7 cellular contexts compared by ENCODE assay signal in the genomic region with DNA sequence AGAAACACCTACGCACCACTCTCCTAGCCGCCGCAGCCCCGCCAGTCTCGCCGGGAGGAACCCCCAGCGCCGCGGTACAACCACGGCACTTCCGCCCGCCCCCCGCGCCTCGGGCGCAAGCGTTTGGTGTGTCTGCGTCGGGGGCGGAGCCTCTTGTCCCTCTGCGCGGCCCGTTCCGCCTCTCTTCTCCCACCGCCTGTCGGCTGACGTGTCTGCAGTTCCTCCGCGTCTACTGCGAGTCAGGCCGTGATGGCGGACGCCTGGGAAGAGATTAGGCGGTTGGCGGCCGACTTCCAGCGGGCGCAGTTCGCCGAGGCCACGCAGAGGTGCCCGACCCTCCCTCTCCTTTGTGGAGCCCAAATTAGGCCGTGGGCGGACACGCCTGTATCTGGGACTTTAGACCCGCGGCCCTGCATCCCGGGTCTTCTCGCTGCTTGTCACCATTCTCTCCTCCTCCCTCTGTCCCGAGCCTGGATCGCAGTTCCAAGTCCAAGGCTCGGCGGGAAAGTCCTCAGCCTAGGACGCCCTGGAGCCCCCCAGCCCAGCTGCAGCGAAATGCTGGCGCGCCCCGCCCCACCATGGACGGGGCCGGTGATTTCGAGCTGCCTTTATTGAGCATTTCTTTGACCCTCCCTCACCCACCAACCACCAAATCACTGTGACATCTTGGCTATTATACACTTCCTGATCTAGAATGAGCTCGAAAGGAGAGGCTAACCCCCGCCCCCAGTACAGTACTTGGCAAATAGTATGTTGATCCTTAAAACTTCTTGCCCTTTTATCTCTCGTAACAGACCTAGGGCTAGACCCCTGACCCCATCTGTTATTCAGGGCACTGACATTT.
A peak's percentile ranks its signal among the peaks of the same experiment; 100 is the strongest.
DNase-seq lines count a peak whose midpoint lies in the region; ATAC-seq and TF ChIP-seq lines count a peak whose summit lies in the region.

A gene (plus strand): TSS at position 182 of the 844 bp plus-strand sequence. CDS start 68 bp downstream, at position 250.

- DNase-seq in NCI-H2081 (lab: John Stamatoyannopoulos, UW) (peak; percentile 88 to 93), T1000 (lab: John Stamatoyannopoulos, UW) (peak; percentile 84), astrocyte of the spinal cord (ENCODE audit: low read depth, low spot score) (peak; percentile 94), hypothalamus (lab: John Stamatoyannopoulos, UW) (peak; percentile 61 to 97 (median 90)), retinal pigment epithelial cell (ENCODE audit: low read depth) (peak; percentile 69)

- TF ChIP-seq CTCF in astrocyte of the spinal cord (IDR thresholded peaks at IDR 0.05; ENCODE audit: low read depth, low read length): no peak
- no peak for TF ChIP-seq CTCF in retinal pigment epithelial cell (conservative IDR thresholded peaks at IDR 0.05; ENCODE audit: low read depth, low read length)

- in situ Hi-C loops in astrocyte of the spinal cord (cut with HindIII; ENCODE audit: low sequenced_read_pairs): no loop called here

- H3K4me3 ChIP-seq in astrocyte of the spinal cord (ENCODE audit: low read depth, low read length) (peak within 1 kb of the TSS; percentile 94), retinal pigment epithelial cell (ENCODE audit: low read length) (peak within 1 kb of the TSS; percentile 87)

- ATAC-seq in GM18508 (IDR thresholded peaks at IDR 0.05; ENCODE audit: insufficient read depth, unreplicated experiment): peak; percentile 87
- peak; percentile 97 for ATAC-seq in HG03025 (IDR thresholded peaks at IDR 0.05; ENCODE audit: low FRiP score, unreplicated experiment)

Comparison
In these comparisons a context has a peak if more than half of its experiments do, and no peak if none do; other contexts are left out.
1. Peak in every context shown above with its lines: DNase-seq, ATAC-seq and H3K4me3 ChIP-seq.